Comparison of ENCODE assay signal across 12 cellular contexts in the genomic region with DNA sequence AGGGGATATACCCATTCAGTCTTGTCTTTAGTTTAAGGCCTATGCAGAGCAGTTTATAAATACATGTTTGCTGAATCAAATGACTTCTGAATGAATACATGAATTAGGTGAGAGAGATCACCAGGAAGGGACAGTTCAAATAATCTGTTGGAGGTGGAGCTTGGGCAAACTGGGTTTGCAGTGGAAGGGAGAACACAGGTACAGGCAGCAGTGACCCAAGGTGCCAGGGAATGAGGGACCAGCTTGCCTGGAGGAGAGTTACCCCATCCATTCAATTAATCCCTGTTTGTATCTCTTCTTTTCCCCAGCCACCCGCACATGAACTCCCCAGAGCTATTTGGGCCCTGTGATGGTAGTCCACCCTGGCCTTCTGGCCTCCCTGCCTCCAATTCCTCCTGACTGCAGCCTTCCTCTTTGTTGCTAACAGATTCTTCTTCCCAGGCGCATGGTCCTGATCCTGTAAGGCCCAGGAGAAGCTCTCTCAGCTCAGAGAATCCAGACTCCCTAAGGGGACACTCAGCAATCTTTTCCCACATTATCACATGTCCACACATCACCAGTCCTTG. TPM values are rescaled to one million over a fixed set of nuclear protein-coding genes. Genes with fewer than 3 reads are reported as not detected.
DNase-seq lines count a peak whose midpoint lies in the region; ATAC-seq, FAIRE-seq and TF ChIP-seq lines count a peak whose summit lies in the region.
"Had no signal": no experiment of that assay in that cellular context is flagged by ENCODE, and none has a peak within 500 bp of the region (broad histone marks: within the 10 kb centered on the region; RNA-seq: fewer than 3 reads in every experiment).

No MANE protein-coding gene starts in this region.

- FAIRE-seq in GM18507 (lab: Jason Lieb, UNC): peak; percentile 18
- FAIRE-seq: frontal cortex had no signal

- H3K27ac ChIP-seq in CD8-positive, alpha-beta T cell (ENCODE audit: low read depth, low read length): no peak overlapping the region
- no peak overlapping the region for H3K27ac ChIP-seq in muscle layer of duodenum (ENCODE audit: low read length)
- H3K27ac ChIP-seq: cardiac muscle cell, HL-60 had no signal

- H3K4me1 Mint-ChIP-seq in CD8-positive, alpha-beta T cell (ENCODE audit: low read depth): peaks cover 38% of the 10 kb centered on the region
- H3K4me1 Mint-ChIP-seq in activated T-helper 1 cell treated with anti-CD3 and anti-CD28 coated beads, Interleukin-12 subunit alpha, Interleukin-12 subunit beta, Interleukin-2, Interleukin-4 antibody, amounts not matched to agents 30 ng/mL and 10 ng/mL and 1 ng/mL, durations not matched to agents 14 hours and 24 hours and 36 hours (ENCODE audit: low read depth): peaks cover 77% of the 10 kb centered on the region

- POLR2A ChIA-PET in CD8-positive, alpha-beta T cell (lab: Charles Lee): interaction anchor here (0.9 kb wide), 1 partner anchor 13 kb away, joined by 3 read pairs; no protein-coding TSS in a partner anchor

- no peaks in the 10 kb centered on the region for H3K27me3 ChIP-seq in CD8-positive, alpha-beta T cell (ENCODE audit: insufficient read depth, low read length)
- H3K27me3 ChIP-seq in muscle layer of duodenum (ENCODE audit: low read depth, low read length): no peaks in the 10 kb centered on the region
- H3K27me3 ChIP-seq: cardiac muscle cell had no signal

- no peak overlapping the region for H3K4me3 ChIP-seq in CD8-positive, alpha-beta T cell (ENCODE audit: low read depth, low read length)
- H3K4me3 ChIP-seq in muscle layer of duodenum (ENCODE audit: low read depth in 1 of 2, low read length in 2 of 2): peak overlapping the region; percentile 74 to 82
- H3K4me3 ChIP-seq: cardiac muscle cell had no signal

- H3K9me3 Mint-ChIP-seq in CD8-positive, alpha-beta T cell: peaks cover 3% of the 10 kb centered on the region
- peaks cover 11% of the 10 kb centered on the region for H3K9me3 Mint-ChIP-seq in activated T-helper 1 cell treated with anti-CD3 and anti-CD28 coated beads, Interleukin-12 subunit alpha, Interleukin-12 subunit beta, Interleukin-2, Interleukin-4 antibody, amounts not matched to agents 30 ng/mL and 10 ng/mL and 1 ng/mL, durations not matched to agents 14 hours and 24 hours and 36 hours

- no peak for TF ChIP-seq CTCF in CD8-positive, alpha-beta T cell (IDR thresholded peaks at IDR 0.05)

- peak overlapping the region; percentile 61 for H3K27ac Mint-ChIP-seq in CD8-positive, alpha-beta T cell
- peak overlapping the region; percentile 84 for H3K27ac Mint-ChIP-seq in activated T-helper 1 cell treated with anti-CD3 and anti-CD28 coated beads, Interleukin-12 subunit alpha, Interleukin-12 subunit beta, Interleukin-2, Interleukin-4 antibody, amounts not matched to agents 30 ng/mL and 10 ng/mL and 1 ng/mL, durations not matched to agents 14 hours and 24 hours and 36 hours

- H3K27me3 Mint-ChIP-seq in CD8-positive, alpha-beta T cell (ENCODE audit: low read depth): no peaks in the 10 kb centered on the region
- H3K27me3 Mint-ChIP-seq in activated T-helper 1 cell treated with anti-CD3 and anti-CD28 coated beads, Interleukin-12 subunit alpha, Interleukin-12 subunit beta, Interleukin-2, Interleukin-4 antibody, amounts not matched to agents 30 ng/mL and 10 ng/mL and 1 ng/mL, durations not matched to agents 14 hours and 24 hours and 36 hours (ENCODE audit: insufficient read depth): no peaks in the 10 kb centered on the region

- H3K4me1 ChIP-seq in CD8-positive, alpha-beta T cell (ENCODE audit: insufficient read depth, low read length): peaks cover 3% of the 10 kb centered on the region
- peaks cover 5 to 7% of the 10 kb centered on the region in 2 donors for H3K4me1 ChIP-seq in muscle layer of duodenum (ENCODE audit: control insufficient read depth in 1 of 2, insufficient read depth in 2 of 2, low read length in 2 of 2)

- H3K36me3 Mint-ChIP-seq in CD8-positive, alpha-beta T cell: peaks cover 9% of the 10 kb centered on the region
- peaks cover 39% of the 10 kb centered on the region for H3K36me3 Mint-ChIP-seq in activated T-helper 1 cell treated with anti-CD3 and anti-CD28 coated beads, Interleukin-12 subunit alpha, Interleukin-12 subunit beta, Interleukin-2, Interleukin-4 antibody, amounts not matched to agents 30 ng/mL and 10 ng/mL and 1 ng/mL, durations not matched to agents 14 hours and 24 hours and 36 hours (ENCODE audit: low read depth)

- CTCF ChIA-PET in CD8-positive, alpha-beta T cell (lab: Charles Lee): interaction anchor here (1.2 to 1.7 kb wide), 5 partner anchors 27 to 430 kb away, joined by 3 to 5 read pairs (median 5); no protein-coding TSS in a partner anchor

- intact Hi-C loops in CD8-positive, alpha-beta T cell (cut with DNase I, micrococcal nuclease): loop anchor here in 1 of 2 experiments (1.0 to 2.0 kb wide), 2 partner anchors 13 to 64 kb away; no protein-coding TSS in a partner anchor
- intact Hi-C loops in activated T-helper 1 cell treated with anti-CD3 and anti-CD28 coated beads, Interleukin-12 subunit alpha, Interleukin-12 subunit beta, Interleukin-2, Interleukin-4 antibody, amounts not matched to agents 30 ng/mL and 10 ng/mL and 1 ng/mL, durations not matched to agents 14 hours and 24 hours and 36 hours (cut with micrococcal nuclease): no loop called here

- in situ Hi-C loops in KBM-7 (cut with MboI; ENCODE audit: low pct_unique_long_range_greater_than_20kb, low sequenced_read_pairs): no loop called here

- DNase-seq in CD8-positive, alpha-beta T cell: no peak
- DNase-seq in GM18507 (ENCODE audit: extremely low spot score, insufficient read length, low read depth): no peak
- DNase-seq in activated T-helper 1 cell treated with anti-CD3 and anti-CD28 coated beads, Interleukin-12 subunit alpha, Interleukin-12 subunit beta, Interleukin-2, Interleukin-4 antibody, amounts not matched to agents 30 ng/mL and 10 ng/mL and 1 ng/mL, durations not matched to agents 14 hours and 24 hours and 36 hours (ENCODE audit: low spot score): no peak
- DNase-seq in KBM-7: no peak
- no peak for DNase-seq in EL
- no peak for DNase-seq in iPS-NIHi11 (ENCODE audit: low spot score)
- no peak for DNase-seq in hippocampal formation (lab: John Stamatoyannopoulos, UW)
- DNase-seq: RPMI8226 had no signal

- H3K4me3 Mint-ChIP-seq in CD8-positive, alpha-beta T cell: peak overlapping the region; percentile 92
- H3K4me3 Mint-ChIP-seq in activated T-helper 1 cell treated with anti-CD3 and anti-CD28 coated beads, Interleukin-12 subunit alpha, Interleukin-12 subunit beta, Interleukin-2, Interleukin-4 antibody, amounts not matched to agents 30 ng/mL and 10 ng/mL and 1 ng/mL, durations not matched to agents 14 hours and 24 hours and 36 hours: peak overlapping the region; percentile 90

- ATAC-seq in CD8-positive, alpha-beta T cell: no peak

- H3K9me3 ChIP-seq in CD8-positive, alpha-beta T cell (ENCODE audit: low read length): no peaks in the 10 kb centered on the region
- H3K9me3 ChIP-seq in muscle layer of duodenum (ENCODE audit: control insufficient read depth in 1 of 2, low read length in 2 of 2): no peaks in the 10 kb centered on the region

- H3K36me3 ChIP-seq in CD8-positive, alpha-beta T cell (ENCODE audit: insufficient read depth, low read length): no peaks in the 10 kb centered on the region
- H3K36me3 ChIP-seq in muscle layer of duodenum (ENCODE audit: control insufficient read depth in 1 of 2, insufficient read depth in 2 of 2, low read length in 2 of 2): no peaks in the 10 kb centered on the region
- H3K36me3 ChIP-seq: cardiac muscle cell had no signal

RNA-seq across cellular contexts. Expression of a gene that starts 1.8 kb away (rescaled TPM):
- 1 to 10 TPM; 5.4 to 6.6 TPM for total RNA-seq in CD8-positive, alpha-beta T cell
- total RNA-seq in activated T-helper 1 cell treated with anti-CD3 and anti-CD28 coated beads, Interleukin-12 subunit alpha, Interleukin-12 subunit beta, Interleukin-2, Interleukin-4 antibody, amounts not matched to agents 30 ng/mL and 10 ng/mL and 1 ng/mL, durations not matched to agents 14 hours and 24 hours and 36 hours: 35.3 and 37.8 TPM in 2 replicates
